11 cellular contexts compared by ENCODE assay signal in the genomic region with DNA sequence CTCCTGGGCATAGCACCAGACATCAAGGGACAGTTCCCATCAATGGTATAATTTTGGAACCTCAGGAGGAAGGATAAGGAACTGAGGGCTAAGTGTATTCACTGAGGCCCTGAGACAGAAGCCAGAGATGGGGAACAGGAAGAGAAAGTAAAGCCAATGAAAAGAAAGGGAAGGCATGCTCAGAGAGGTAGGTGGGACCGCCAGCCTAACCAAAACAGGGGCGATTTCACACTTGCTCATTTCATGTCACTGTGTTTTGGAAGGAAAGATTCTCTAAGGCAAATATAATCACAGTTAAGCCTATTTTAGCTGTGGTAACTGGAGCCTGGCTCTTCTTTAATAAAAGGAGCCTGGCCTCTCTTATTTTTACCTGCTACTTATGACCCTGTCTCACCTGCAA.
"Had no signal": no experiment of that assay in that cellular context is flagged by ENCODE, and none has a peak within 500 bp of the region (broad histone marks: within the 10 kb centered on the region; RNA-seq: fewer than 3 reads in every experiment).

No MANE protein-coding gene starts in this region.

- ATAC-seq: GM23338, HCT116 had no signal

- H3K9me3 ChIP-seq: HAP-1 had no signal

- FAIRE-seq: H1, H54 had no signal

- DNase-seq: GM23248, GOT3, H7, H9, HCEC 1CT, HFFc6 had no signal

- H3K36me3 ChIP-seq: HAP-1 had no signal

- H3K27ac ChIP-seq: GM23248 had no signal

- H3K4me1 ChIP-seq: HAP-1 had no signal

- H3K4me3 ChIP-seq: GM23248, GM23338, HAP-1 had no signal

- H3K4me2 ChIP-seq: GM23338 had no signal

- H3K9ac ChIP-seq: GM23248 had no signal

- H2AFZ ChIP-seq: GM23248, GM23338 had no signal
